ENCODE assay signal across 23 cellular contexts in the genomic region with DNA sequence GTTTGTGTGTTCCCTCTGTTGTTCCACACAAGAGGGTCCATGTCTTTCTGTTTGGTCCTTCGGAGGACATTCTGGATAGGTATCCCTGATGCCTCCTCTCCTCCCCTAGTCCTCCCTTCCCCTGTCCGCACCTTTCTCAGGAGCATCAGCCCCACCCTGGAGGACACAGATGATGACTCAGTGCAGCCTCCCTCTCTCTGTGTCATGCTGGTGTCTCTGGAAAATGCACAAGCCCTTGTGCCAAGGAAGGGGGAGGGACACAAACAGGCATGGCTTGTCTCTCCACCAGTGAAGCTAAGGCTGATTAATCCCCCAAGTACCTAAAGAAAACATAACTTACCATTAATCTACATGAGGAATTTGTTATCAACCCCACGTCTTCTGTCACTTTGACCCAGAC. TPM values are rescaled to one million over a fixed set of nuclear protein-coding genes. Genes with fewer than 3 reads are reported as not detected.
A peak's percentile ranks its signal among the peaks of the same experiment; 100 is the strongest.
DNase-seq lines count a peak whose midpoint lies in the region; ATAC-seq and TF ChIP-seq lines count a peak whose summit lies in the region.
"Had no signal": no experiment of that assay in that cellular context is flagged by ENCODE, and none has a peak within 500 bp of the region (broad histone marks: within the 10 kb centered on the region; RNA-seq: fewer than 3 reads in every experiment).

No MANE protein-coding gene starts in this region.

- H3K9ac ChIP-seq in GM23248, result no peak overlapping the region

- H3K36me3 ChIP-seq in GM23248 (ENCODE audit: low read depth) (no peaks in the 10 kb centered on the region), RWPE2 (ENCODE audit: low read depth) (no peaks in the 10 kb centered on the region)
- H3K36me3 ChIP-seq: lower lobe of right lung, ovary, SJCRH30, thoracic aorta had no signal

- H2AFZ ChIP-seq in GM23248, result no peak overlapping the region

- no peaks in the 10 kb centered on the region for H4K20me1 ChIP-seq in GM23248 (ENCODE audit: insufficient read depth)

- no peak overlapping the region for H3K27ac ChIP-seq in GM23248
- H3K27ac ChIP-seq in RWPE2 (ENCODE audit: poor library complexity, severe bottlenecking), result no peak overlapping the region
- H3K27ac ChIP-seq in foreskin keratinocyte, result no peak overlapping the region
- H3K27ac ChIP-seq: C4-2B, lower lobe of right lung, ovary, SJCRH30, thoracic aorta had no signal

- no peaks in the 10 kb centered on the region for H3K9me3 ChIP-seq in GM23248 (ENCODE audit: low read depth)
- H3K9me3 ChIP-seq in RWPE2 (ENCODE audit: severe bottlenecking), result no peaks in the 10 kb centered on the region
- H3K9me3 ChIP-seq: lower lobe of right lung, mucosa of descending colon, ovary, SJCRH30, thoracic aorta had no signal

- DNase-seq in AG08395 (ENCODE audit: low spot score) (peak; percentile 46), GM23248 (peak; percentile 75), RWPE2 (ENCODE audit: low spot score) (no peak), foreskin keratinocyte (peak; percentile 51 to 73)
- DNase-seq in activated T-cell treated with anti-CD3 and anti-CD28 coated beads, Interleukin-2, amount 50 U/mL, for 4 hours, result no peak
- DNase-seq: activated CD4-positive, alpha-beta T cell treated with anti-CD3 and anti-CD28 coated beads, Interleukin-2, amount 10 ng/mL, durations not matched to agents 7 days and 5 days; activated T-cell treated with anti-CD3 and anti-CD28 coated beads, Interleukin-2, amount 50 U/mL, for 48 hours; H9; lower lobe of right lung; mucosa of descending colon; NCI-H1092; NCI-H187; NCI-H526 treated with DMSO at 0.1 percent for 48 hours; nephron progenitor cell; ovary; SJCRH30; T1000 had no signal

- no peaks in the 10 kb centered on the region for H3K27me3 ChIP-seq in GM23248 (replicated peaks; ENCODE audit: insufficient read depth)
- no peaks in the 10 kb centered on the region for H3K27me3 ChIP-seq in RWPE2 (ENCODE audit: insufficient read depth, poor library complexity, severe bottlenecking)
- no peaks in the 10 kb centered on the region for H3K27me3 ChIP-seq in foreskin keratinocyte
- H3K27me3 ChIP-seq: ovary, SJCRH30 had no signal

- no peaks in the 10 kb centered on the region for H3K79me2 ChIP-seq in GM23248 (ENCODE audit: insufficient read depth)

- H3K4me2 ChIP-seq in GM23248 (ENCODE audit: unreplicated experiment), result no peak overlapping the region

- no peak overlapping the region for H3K4me3 Mint-ChIP-seq in activated T-cell treated with anti-CD3 and anti-CD28 coated beads, Interleukin-2, amount 50 U/mL, for 4 hours
- H3K4me3 Mint-ChIP-seq: activated CD4-positive, alpha-beta T cell treated with anti-CD3 and anti-CD28 coated beads, Interleukin-2, amount 10 ng/mL, durations not matched to agents 7 days and 5 days; H9; nephron progenitor cell; stimulated activated naive CD8-positive, alpha-beta T cell treated with anti-CD3 and anti-CD28 coated beads, Interleukin-15, Interleukin-2, amounts not matched to agents 100 ng/mL and 50 ng/mL, for 24 hours had no signal

- H3K9me2 ChIP-seq in GM23248 (ENCODE audit: insufficient read depth), result no peaks in the 10 kb centered on the region

- H3K4me1 Mint-ChIP-seq in activated T-cell treated with anti-CD3 and anti-CD28 coated beads, Interleukin-2, amount 50 U/mL, for 4 hours (ENCODE audit: low read depth), result no peaks in the 10 kb centered on the region
- H3K4me1 Mint-ChIP-seq: activated CD4-positive, alpha-beta T cell treated with anti-CD3 and anti-CD28 coated beads, Interleukin-2, amount 10 ng/mL, durations not matched to agents 7 days and 5 days had no signal

- in situ Hi-C loops in GM23248 (cut with MboI), result no loop called here

- WGBS in GM23248 (ENCODE audit: low coverage in 1 of 2, low lambda C conversion rate in 2 of 2, missing lambda C conversion rate in 2 of 2), 2 experiments, result 35 to 38% methylated on average over 3 of the region's 3 CpGs

- TF ChIP-seq CTCF in RWPE2 (IDR thresholded peaks at IDR 0.05; ENCODE audit: poor library complexity, severe bottlenecking) (no peak), foreskin keratinocyte (conservative IDR thresholded peaks at IDR 0.05) (no peak)

- H3K4me3 ChIP-seq in GM23248 (no peak overlapping the region), RWPE2 (ENCODE audit: severe bottlenecking) (no peak overlapping the region)
- H3K4me3 ChIP-seq: lower lobe of right lung, mucosa of descending colon, ovary, SJCRH30, skin epidermis, thoracic aorta had no signal

- H3K27me3 Mint-ChIP-seq in activated T-cell treated with anti-CD3 and anti-CD28 coated beads, Interleukin-2, amount 50 U/mL, for 4 hours (ENCODE audit: low read depth), result peaks cover 26% of the 10 kb centered on the region

- H3K9me3 Mint-ChIP-seq in activated T-cell treated with anti-CD3 and anti-CD28 coated beads, Interleukin-2, amount 50 U/mL, for 4 hours, result no peaks in the 10 kb centered on the region
- H3K9me3 Mint-ChIP-seq: activated CD4-positive, alpha-beta T cell treated with anti-CD3 and anti-CD28 coated beads, Interleukin-2, amount 10 ng/mL, durations not matched to agents 7 days and 5 days; H9; stimulated activated naive CD8-positive, alpha-beta T cell treated with anti-CD3 and anti-CD28 coated beads, Interleukin-15, Interleukin-2, amounts not matched to agents 100 ng/mL and 50 ng/mL, for 24 hours had no signal

- peak; percentile 35; the same call in 1 of the 3 replicates for ATAC-seq in RWPE2 (ENCODE audit: low read depth)
- peak; percentile 81 for ATAC-seq in foreskin keratinocyte
- no peak for ATAC-seq in activated T-cell treated with anti-CD3 and anti-CD28 coated beads, Interleukin-2, amount 50 U/mL, for 4 hours
- ATAC-seq in GM21360 (IDR thresholded peaks at IDR 0.05; ENCODE audit: unreplicated experiment), result no peak
- no peak for ATAC-seq in GM21576 (IDR thresholded peaks at IDR 0.05; ENCODE audit: unreplicated experiment)
- ATAC-seq: mucosa of descending colon had no signal

- H3K4me1 ChIP-seq in GM23248 (ENCODE audit: insufficient read depth) (peaks cover 4% of the 10 kb centered on the region; the same call in 1 of the 2 replicates), RWPE2 (ENCODE audit: insufficient read depth, poor library complexity, severe bottlenecking) (peaks cover 10% of the 10 kb centered on the region), foreskin keratinocyte (peaks cover 7% of the 10 kb centered on the region)
- H3K4me1 ChIP-seq: lower lobe of right lung, SJCRH30 had no signal

- H3K36me3 Mint-ChIP-seq in activated T-cell treated with anti-CD3 and anti-CD28 coated beads, Interleukin-2, amount 50 U/mL, for 4 hours (ENCODE audit: insufficient read depth), result no peaks in the 10 kb centered on the region

- peaks cover under 1% of the 10 kb centered on the region; the same call in 1 of the 2 replicates for H3F3A ChIP-seq in GM23248 (ENCODE audit: insufficient read depth)

RNA-seq across cellular contexts. Expression of a gene that starts 16.2 kb away (rescaled TPM):
- 3.4 and 5.4 TPM in 2 replicates for total RNA-seq in GM23248 (2014; rRNA removed; shearing (Covaris generic))
- polyA plus RNA-seq in GM23248 (2016; fragmentation: Nextera tagmentation; extraction: Ambion mirVana) (2.7 and 3.4 TPM in 2 replicates), foreskin keratinocyte (0.28 and 0.31 TPM in 2 replicates)
- total RNA-seq in foreskin keratinocyte, result 0.78 and 0.81 TPM in 2 replicates
- total RNA-seq in activated T-cell treated with anti-CD3 and anti-CD28 coated beads, Interleukin-2, amount 50 U/mL, for 4 hours, result under 1 TPM in 2 of 3 donors, not detected in 1; 0.05 to 0.18 TPM

Comparison
In these comparisons a context has a peak if more than half of its experiments do, and no peak if none do; other contexts are left out.
1. DNase-seq: peak in AG08395 (single experiment), GM23248 (single experiment) and foreskin keratinocyte (2 of 2); none in RWPE2 (single experiment) and activated T-cell treated with anti-CD3 and anti-CD28 coated beads, Interleukin-2, amount 50 U/mL, for 4 hours (single experiment).
2. ATAC-seq: peak in RWPE2 (single experiment) and foreskin keratinocyte (single experiment); none in activated T-cell treated with anti-CD3 and anti-CD28 coated beads, Interleukin-2, amount 50 U/mL, for 4 hours (0 of 2), GM21360 (single experiment) and GM21576 (single experiment).